8 cellular contexts compared by ENCODE assay signal in genomic region chr16:70582280-70582978, GRCh38. TPM values are rescaled to one million over a fixed set of nuclear protein-coding genes. Genes with fewer than 3 reads are reported as not detected.
DNase-seq lines count a peak whose midpoint lies in the region; ATAC-seq and TF ChIP-seq lines count a peak whose summit lies in the region.

No MANE protein-coding gene starts in this region.

- no peaks in the 10 kb centered on the region; the same call in 1 of the 2 replicates for H3K9me3 ChIP-seq in AG04450 (ENCODE audit: control insufficient read depth, insufficient read depth, low read length)

- ATAC-seq in esophagus mucosa (peak; percentile 66), HG02798 (IDR thresholded peaks at IDR 0.05; ENCODE audit: poor library complexity, unreplicated experiment) (no peak)

- H3K36me3 ChIP-seq in GM06990 (ENCODE audit: control insufficient read depth, insufficient read depth, low read length), result no peaks in the 10 kb centered on the region

- POLR2A ChIA-PET in AG04450 (lab: Yijun Ruan, JAX), result no interaction called here

- no peak for DNase-seq in AG04450 (ENCODE audit: low read depth, low spot score)
- DNase-seq in GM06990 (ENCODE audit: extremely low read depth, insufficient read length), result no peak
- peak; percentile 7 for DNase-seq in NCI-H69 (lab: John Stamatoyannopoulos, UW)
- DNase-seq in inferior parietal cortex (ENCODE audit: extremely low spot score), result no peak
- DNase-seq in substantia nigra (lab: John Stamatoyannopoulos, UW), result no peak
- no peak for DNase-seq in C1 segment of cervical spinal cord (lab: John Stamatoyannopoulos, UW)

- H3K4me3 ChIP-seq in AG04450 (ENCODE audit: low read depth, low read length) (no peak overlapping the region), GM06990 (replicated peaks; ENCODE audit: low read depth, low read length) (no peak overlapping the region)

- H3K27me3 ChIP-seq in AG04450 (ENCODE audit: control insufficient read depth, insufficient read depth, low read length), result no peaks in the 10 kb centered on the region
- no peaks in the 10 kb centered on the region; the same call in 1 of the 2 replicates for H3K27me3 ChIP-seq in GM06990 (replicated peaks; ENCODE audit: control insufficient read depth, insufficient read depth, low read length)

- H3K27ac ChIP-seq in AG04450 (ENCODE audit: low read depth, low read length) (no peak overlapping the region), substantia nigra (ENCODE audit: low read depth, low read length, poor library complexity, severe bottlenecking) (no peak overlapping the region)

- CTCF ChIA-PET in AG04450 (lab: Charles Lee), result no interaction called here

- TF ChIP-seq CTCF in AG04450 (IDR thresholded peaks at IDR 0.05; ENCODE audit: low read depth, low read length) (peak; percentile 27), GM06990 (IDR thresholded peaks at IDR 0.05; ENCODE audit: insufficient read depth, low read length, poor library complexity, severe bottlenecking) (peak; percentile 42)

RNA-seq across cellular contexts. Expression of gene SF3B3, which starts 58.8 kb away (rescaled TPM):
- polyA plus RNA-seq in AG04450 (2011; rRNA removed), result 139 and 169 TPM in 2 replicates
- polyA minus RNA-seq in AG04450 (2011; rRNA and poly(A)+ RNA removed), result 200 and 213 TPM in 2 replicates
- 221 TPM for total RNA-seq in esophagus mucosa

RNA-seq across cellular contexts. Expression of gene COG4, which starts 59.1 kb away (rescaled TPM):
- polyA plus RNA-seq in AG04450 (2011; rRNA removed), result 50.6 and 51.8 TPM in 2 replicates
- polyA minus RNA-seq in AG04450 (2011; rRNA and poly(A)+ RNA removed), result 54.6 and 72.7 TPM in 2 replicates
- 53.2 TPM for total RNA-seq in esophagus mucosa
